Comparison of ENCODE assay signal across 10 cellular contexts in genomic region chr10:13614530-13615332, GRCh38. TPM values are rescaled to one million over a fixed set of nuclear protein-coding genes. Genes with fewer than 3 reads are reported as not detected.
DNase-seq lines count a peak whose midpoint lies in the region; ATAC-seq and TF ChIP-seq lines count a peak whose summit lies in the region.
"Had no signal": no experiment of that assay in that cellular context is flagged by ENCODE, and none has a peak within 500 bp of the region (broad histone marks: within the 10 kb centered on the region; RNA-seq: fewer than 3 reads in every experiment).

No MANE protein-coding gene starts in this region.

- H3K27ac ChIP-seq in HEK293 (ENCODE audit: extremely low read depth, low read depth, low read length): no peak overlapping the region

- intact Hi-C loops in Calu3 (cut with micrococcal nuclease; ENCODE audit: unreplicated experiment): loop anchor here (1.0 kb wide), 1 partner anchor 164 kb away; no protein-coding TSS in a partner anchor

- ATAC-seq in GM19452 (IDR thresholded peaks at IDR 0.05; ENCODE audit: unreplicated experiment): no peak
- no peak for ATAC-seq in HG03457 (IDR thresholded peaks at IDR 0.05; ENCODE audit: unreplicated experiment)

- H3K36me3 ChIP-seq in HEK293 (ENCODE audit: control insufficient read depth in 2 of 2, insufficient read depth in 1 of 2, low read length in 2 of 2): peaks cover 26 to 57% of the 10 kb centered on the region in 2 experiments

- CTCF ChIA-PET in HEK293 (lab: Yijun Ruan, JAX) (interaction anchor here (0.7 to 2.2 kb wide), 11 partner anchors 9 to 768 kb away, joined by 3 to 8 read pairs (median 3); no protein-coding TSS in a partner anchor), Calu3 (lab: Charles Lee) (no interaction called here)

- no peaks in the 10 kb centered on the region for H3K4me1 ChIP-seq in HEK293 (ENCODE audit: control insufficient read depth, insufficient read depth, low read length)

- no peaks in the 10 kb centered on the region for H3K4me1 Mint-ChIP-seq in Calu3 (ENCODE audit: low read depth, unreplicated experiment)

- H3K4me3 Mint-ChIP-seq in Calu3 (ENCODE audit: low read depth, unreplicated experiment): no peak overlapping the region
- H3K4me3 Mint-ChIP-seq: activated T-cell treated with anti-CD3 and anti-CD28 coated beads, Interleukin-2, amount 50 U/mL, for 24 hours; T-helper 2 cell treated with Interferon-gamma antibody and Interleukin-4, amounts not matched to agents 5 μg/mL and 100 μg/mL, for 36 hours had no signal

- no peaks in the 10 kb centered on the region for H3K27me3 Mint-ChIP-seq in Calu3 (ENCODE audit: unreplicated experiment)
- H3K27me3 Mint-ChIP-seq: activated T-cell treated with anti-CD3 and anti-CD28 coated beads, Interleukin-2, amount 50 U/mL, for 24 hours had no signal

- TF ChIP-seq CTCF in HEK293 (tag by site-specific recombination; IDR thresholded peaks at IDR 0.05) (no peak), Calu3 (IDR thresholded peaks at IDR 0.05; ENCODE audit: unreplicated experiment) (no peak)

- DNase-seq in amniotic stem cell (lab: John Stamatoyannopoulos, UW): peak; percentile 49
- peak; percentile 24 for DNase-seq in hepatic stellate cell (ENCODE audit: low spot score)
- DNase-seq in renal cortical epithelial cell (ENCODE audit: low read depth): peak; percentile 31
- no peak for DNase-seq in amygdala (lab: John Stamatoyannopoulos, UW)
- no peak for DNase-seq in Calu3
- DNase-seq: activated T-cell treated with anti-CD3 and anti-CD28 coated beads, Interleukin-2, amount 50 U/mL, for 24 hours had no signal

- no peak overlapping the region for H3K4me3 ChIP-seq in HEK293 (ENCODE audit: low read depth, low read length)

- no TSS peak for BruUV-seq in Calu3 (replicated peaks; lab: Mats Ljungman, UMichigan)

- H3K27ac Mint-ChIP-seq in Calu3 (ENCODE audit: unreplicated experiment): no peak overlapping the region
- H3K27ac Mint-ChIP-seq: activated T-cell treated with anti-CD3 and anti-CD28 coated beads, Interleukin-2, amount 50 U/mL, for 24 hours; T-helper 2 cell treated with Interferon-gamma antibody and Interleukin-4, amounts not matched to agents 5 μg/mL and 100 μg/mL, for 36 hours had no signal

- H3K36me3 Mint-ChIP-seq in Calu3 (ENCODE audit: insufficient read depth, unreplicated experiment): peaks cover 5% of the 10 kb centered on the region

- POLR2A ChIA-PET in HEK293 (lab: Yijun Ruan, JAX): no interaction called here

- H3K9me3 Mint-ChIP-seq in Calu3 (ENCODE audit: low read depth, unreplicated experiment): no peaks in the 10 kb centered on the region
- H3K9me3 Mint-ChIP-seq: activated T-cell treated with anti-CD3 and anti-CD28 coated beads, Interleukin-2, amount 50 U/mL, for 24 hours; T-helper 2 cell treated with Interferon-gamma antibody and Interleukin-4, amounts not matched to agents 5 μg/mL and 100 μg/mL, for 36 hours had no signal

- H3K9me3 ChIP-seq in HEK293 (ENCODE audit: control insufficient read depth, insufficient read depth, low read depth, low read length): no peaks in the 10 kb centered on the region

TF ChIP-seq in HEK293, 187 proteins besides CTCF, POLR2A, EP300 and RAD21 (continues in another document):
- TF ChIP-seq ZNF423 (tag by site-specific recombination; IDR thresholded peaks at IDR 0.05) (no peak), ZNF629 (tag by site-specific recombination; IDR thresholded peaks at IDR 0.05) (peak; percentile 82), ZNF513 (tag by site-specific recombination; IDR thresholded peaks at IDR 0.05) (no peak), ZNF274 (IDR thresholded peaks at IDR 0.05; ENCODE audit: low read length) (no peak), ZNF274 (tag by site-specific recombination; IDR thresholded peaks at IDR 0.05; ENCODE audit: borderline replicate concordance) (no peak), ZNF660 (tag by site-specific recombination; IDR thresholded peaks at IDR 0.05) (0 out of 2 replicates have a peak, but pooled peaks have one; percentile 12), ZBTB48 (tag by site-specific recombination; IDR thresholded peaks at IDR 0.05) (no peak), ZNF701 (tag by site-specific recombination; IDR thresholded peaks at IDR 0.05) (no peak), ZNF202 (tag by site-specific recombination; IDR thresholded peaks at IDR 0.05; ENCODE audit: borderline replicate concordance) (no peak), ZFHX2 (tag by site-specific recombination; conservative IDR thresholded peaks at IDR 0.05) (no peak), ZNF843 (tag by site-specific recombination; IDR thresholded peaks at IDR 0.05) (no peak), SETDB1 (IDR thresholded peaks at IDR 0.05; ENCODE audit: insufficient read length, low read length) (no peak), REST (tag by site-specific recombination; IDR thresholded peaks at IDR 0.05) (no peak), BCL11A (tag by site-specific recombination; IDR thresholded peaks at IDR 0.05; ENCODE audit: low read depth) (no peak), ZNF658 (tag by site-specific recombination; IDR thresholded peaks at IDR 0.05) (no peak), ZNF624 (tag by site-specific recombination; IDR thresholded peaks at IDR 0.05) (no peak), ZNF791 (tag by site-specific recombination; IDR thresholded peaks at IDR 0.05) (no peak), ZEB2 (tag by site-specific recombination; IDR thresholded peaks at IDR 0.05) (no peak), ZNF174 (tag by site-specific recombination; IDR thresholded peaks at IDR 0.05) (no peak), TSHZ1 (tag by site-specific recombination; IDR thresholded peaks at IDR 0.05; ENCODE audit: borderline replicate concordance) (peak; percentile 30; the same call in 1 of the 2 replicates), ZNF223 (tag by site-specific recombination; IDR thresholded peaks at IDR 0.05) (no peak), ZNF707 (tag by site-specific recombination; IDR thresholded peaks at IDR 0.05) (no peak), ZNF837 (tag by site-specific recombination; IDR thresholded peaks at IDR 0.05) (no peak)

RNA-seq across cellular contexts. Expression of gene PRPF18, which starts 28.0 kb away (rescaled TPM):
- total RNA-seq in renal cortical epithelial cell: 41.0 and 52.1 TPM in 2 replicates
- 19.9 and 21.3 TPM in 2 replicates for total RNA-seq in Calu3 (2022)

Comparison
In these comparisons a context has a peak if more than half of its experiments do, and no peak if none do; other contexts are left out.
1. DNase-seq: peak in amniotic stem cell (single experiment), hepatic stellate cell (single experiment) and renal cortical epithelial cell (single experiment); none in amygdala (0 of 56) and Calu3 (single experiment).